ENCODE assay signal across 9 cellular contexts in genomic region chr2:28355521-28356094, GRCh38. TPM values are rescaled to one million over a fixed set of nuclear protein-coding genes. Genes with fewer than 3 reads are reported as not detected.
A peak's percentile ranks its signal among the peaks of the same experiment; 100 is the strongest.
DNase-seq lines count a peak whose midpoint lies in the region; ATAC-seq and TF ChIP-seq lines count a peak whose summit lies in the region.
"Had no signal": no experiment of that assay in that cellular context is flagged by ENCODE, and none has a peak within 500 bp of the region (broad histone marks: within the 10 kb centered on the region; RNA-seq: fewer than 3 reads in every experiment).

No MANE protein-coding gene starts in this region.

- H3K4me1 ChIP-seq in HCT116 (ENCODE audit: control insufficient read depth in 1 of 2, insufficient read depth in 2 of 2, low read length in 2 of 2) (peaks cover 2 to 43% of the 10 kb centered on the region in 2 experiments; a peak in 3 of 4 replicates), hepatocyte (ENCODE audit: insufficient read depth) (peaks cover 44% of the 10 kb centered on the region), skeletal muscle satellite cell (ENCODE audit: control insufficient read depth, insufficient read depth, low read length) (peaks cover 24% of the 10 kb centered on the region)

- no peaks in the 10 kb centered on the region for H3K27me3 Mint-ChIP-seq in activated CD8-positive, alpha-beta T cell treated with anti-CD3 and anti-CD28 coated beads, Interleukin-2, amount 10 ng/mL, durations not matched to agents 7 days and 5 days (ENCODE audit: low read depth)
- H3K27me3 Mint-ChIP-seq: activated naive CD8-positive, alpha-beta T cell had no signal

- BruUV-seq in HCT116 (replicated peaks; lab: Mats Ljungman, UMichigan) = no TSS peak

- H3K36me3 ChIP-seq in HCT116 (ENCODE audit: control insufficient read depth in 1 of 2, insufficient read depth in 2 of 2, low read length in 2 of 2) = no peaks in the 10 kb centered on the region
- H3K36me3 ChIP-seq in hepatocyte (replicated peaks; ENCODE audit: insufficient read depth, low read depth) = no peaks in the 10 kb centered on the region
- H3K36me3 ChIP-seq in skeletal muscle satellite cell (ENCODE audit: insufficient read depth, low read length) = no peaks in the 10 kb centered on the region

- no peaks in the 10 kb centered on the region for H3K9me3 Mint-ChIP-seq in activated CD8-positive, alpha-beta T cell treated with anti-CD3 and anti-CD28 coated beads, Interleukin-2, amount 10 ng/mL, durations not matched to agents 7 days and 5 days (ENCODE audit: insufficient read depth)

- H3K79me2 ChIP-seq in HCT116 (ENCODE audit: insufficient read depth, low read length) (no peaks in the 10 kb centered on the region), hepatocyte (no peaks in the 10 kb centered on the region)

- no peak for TF ChIP-seq POLR2A in HCT116 (IDR thresholded peaks at IDR 0.05; ENCODE audit: borderline replicate concordance, extremely low read depth, insufficient read depth, insufficient read length)

- H3K4me1 Mint-ChIP-seq in activated CD8-positive, alpha-beta T cell treated with anti-CD3 and anti-CD28 coated beads, Interleukin-2, amount 10 ng/mL, durations not matched to agents 7 days and 5 days (ENCODE audit: low read depth) = peaks cover 42% of the 10 kb centered on the region

- H2AFZ ChIP-seq in HCT116 (ENCODE audit: low read depth, low read length, poor library complexity, severe bottlenecking) (no peak overlapping the region), hepatocyte (no peak overlapping the region)

- CTCF ChIA-PET in HCT116 (lab: Charles Lee) = no interaction called here
- CTCF ChIA-PET in activated CD8-positive, alpha-beta T cell treated with anti-CD3 and anti-CD28 coated beads, Interleukin-2, amount 10 ng/mL, durations not matched to agents 7 days and 5 days (lab: Charles Lee) = interaction anchor here (1.2 kb wide), 1 partner anchor 672 kb away, joined by 4 read pairs; no protein-coding TSS in a partner anchor

- H3K36me3 Mint-ChIP-seq in activated CD8-positive, alpha-beta T cell treated with anti-CD3 and anti-CD28 coated beads, Interleukin-2, amount 10 ng/mL, durations not matched to agents 7 days and 5 days (ENCODE audit: low read depth) = no peaks in the 10 kb centered on the region
- H3K36me3 Mint-ChIP-seq: activated naive CD8-positive, alpha-beta T cell had no signal

- 84% methylated on average over 6 of the region's 6 CpGs for WGBS in hepatocyte (ENCODE audit: low lambda C conversion rate, missing lambda C conversion rate)

- peak overlapping the region; percentile 36 for H3K27ac Mint-ChIP-seq in activated CD8-positive, alpha-beta T cell treated with anti-CD3 and anti-CD28 coated beads, Interleukin-2, amount 10 ng/mL, durations not matched to agents 7 days and 5 days
- H3K27ac Mint-ChIP-seq: activated naive CD8-positive, alpha-beta T cell had no signal

- intact Hi-C loops in HCT116 (cut with micrococcal nuclease) = no loop called here

- no peaks in the 10 kb centered on the region for H3K9me2 ChIP-seq in HCT116 (ENCODE audit: insufficient read depth)
- H3K9me2 ChIP-seq in hepatocyte (replicated peaks; ENCODE audit: insufficient read depth) = no peaks in the 10 kb centered on the region

- no peak for TF ChIP-seq CTCF in HCT116 (IDR thresholded peaks at IDR 0.05 in 2 of 3, conservative IDR thresholded peaks at IDR 0.05 in 1 of 3; ENCODE audit: borderline replicate concordance in 1 of 3, insufficient read depth in 1 of 3, low read depth in 2 of 3, low read length in 2 of 3)
- no peak for TF ChIP-seq CTCF in hepatocyte (IDR thresholded peaks at IDR 0.05; ENCODE audit: poor library complexity)

- no peak overlapping the region for H3K4me3 ChIP-seq in HCT116 (replicated peaks in 1 of 2; ENCODE audit: low read depth in 1 of 2, low read length in 2 of 2)
- H3K4me3 ChIP-seq in hepatocyte = no peak overlapping the region
- H3K4me3 ChIP-seq in skeletal muscle satellite cell (ENCODE audit: low read length) = no peak overlapping the region

- H3K27ac ChIP-seq in HCT116 (ENCODE audit: low read depth, low read length) (no peak overlapping the region), hepatocyte (peak overlapping the region; percentile 99)

- no peak for TF ChIP-seq RAD21 in HCT116 (IDR thresholded peaks at IDR 0.05; ENCODE audit: low read depth)

- no peaks in the 10 kb centered on the region for H4K20me1 ChIP-seq in HCT116 (ENCODE audit: insufficient read depth)
- H4K20me1 ChIP-seq in hepatocyte (ENCODE audit: insufficient read depth, poor library complexity, severe bottlenecking) = no peaks in the 10 kb centered on the region

- POLR2A ChIA-PET in HCT116 (lab: Charles Lee) = no interaction called here
- POLR2A ChIA-PET in activated CD8-positive, alpha-beta T cell treated with anti-CD3 and anti-CD28 coated beads, Interleukin-2, amount 10 ng/mL, durations not matched to agents 7 days and 5 days (lab: Charles Lee) = interaction anchor here (0.5 to 1.3 kb wide), 2 partner anchors 11 to 191 kb away, joined by 3 read pairs; no protein-coding TSS in a partner anchor

- H3K9ac ChIP-seq in HCT116 (ENCODE audit: low read length) = no peak overlapping the region
- peak overlapping the region; percentile 73 for H3K9ac ChIP-seq in skeletal muscle satellite cell (ENCODE audit: low read depth, low read length)

- RAD21 ChIA-PET in HCT116 (lab: Charles Lee; ENCODE audit: low non-redundant PET in 1 of 2, low total read pairs in 2 of 2, uncharacterized antibody in 2 of 2, unreplicated experiment in 2 of 2) = no interaction called here

- H3K27me3 ChIP-seq in HCT116 (ENCODE audit: insufficient read depth, low read length) (no peaks in the 10 kb centered on the region), hepatocyte (no peaks in the 10 kb centered on the region), skeletal muscle satellite cell (ENCODE audit: control insufficient read depth, insufficient read depth, low read length) (no peaks in the 10 kb centered on the region)

- H3K9me3 ChIP-seq in HCT116 (ENCODE audit: control insufficient read depth in 1 of 2, insufficient read depth in 1 of 2, low read depth in 1 of 2, low read length in 2 of 2) = no peaks in the 10 kb centered on the region
- no peaks in the 10 kb centered on the region for H3K9me3 ChIP-seq in hepatocyte (ENCODE audit: low read depth)
- no peaks in the 10 kb centered on the region for H3K9me3 ChIP-seq in skeletal muscle satellite cell (replicated peaks; ENCODE audit: low read length)

- H3K4me2 ChIP-seq in HCT116 (ENCODE audit: low read length) (no peak overlapping the region), hepatocyte (peak overlapping the region; percentile 58), skeletal muscle satellite cell (ENCODE audit: low read length) (peak overlapping the region; percentile 11)

- ATAC-seq in HCT116 (no peak), HG03139 (IDR thresholded peaks at IDR 0.05; ENCODE audit: unreplicated experiment) (no peak)
- ATAC-seq in activated CD8-positive, alpha-beta T cell treated with anti-CD3 and anti-CD28 coated beads, Interleukin-2, amount 10 ng/mL, durations not matched to agents 7 days and 5 days = no peak

- no peak overlapping the region for H3K4me3 Mint-ChIP-seq in activated CD8-positive, alpha-beta T cell treated with anti-CD3 and anti-CD28 coated beads, Interleukin-2, amount 10 ng/mL, durations not matched to agents 7 days and 5 days
- H3K4me3 Mint-ChIP-seq: activated naive CD8-positive, alpha-beta T cell had no signal

- DNase-seq in HCT116 (ENCODE audit: low read depth, low spot score) = no peak
- no peak for DNase-seq in activated CD8-positive, alpha-beta T cell treated with anti-CD3 and anti-CD28 coated beads, Interleukin-2, amount 10 ng/mL, durations not matched to agents 7 days and 5 days
- DNase-seq in hepatocyte (ENCODE audit: low spot score) = peak; percentile 50
- DNase-seq in NCI-H2029 (lab: John Stamatoyannopoulos, UW) = no peak
- no peak for DNase-seq in NCI-H226
- DNase-seq in epidermal melanocyte (ENCODE audit: insufficient read length, low spot score) = no peak

TF ChIP-seq in HCT116, 20 proteins besides CTCF, POLR2A, EP300 and RAD21:
- TF ChIP-seq ZFX (IDR thresholded peaks at IDR 0.05) = peak; percentile 33; the same call in 1 of the 2 replicates
- TF ChIP-seq POLR2AphosphoS5 (IDR thresholded peaks at IDR 0.05; ENCODE audit: low read depth, low read length) = no peak
TF ChIP-seq in HCT116: peak in this region for 1.

RNA-seq across cellular contexts. Expression of gene FOSL2, which starts 37.0 kb away (rescaled TPM):
- 44.8 TPM for total RNA-seq in HCT116 (2021; ENCODE audit: unreplicated experiment)
- 21.9 and 28.4 TPM in 2 replicates for polyA plus RNA-seq in HCT116 (2012)
- 10 to 100 TPM; 37.3 to 40.9 TPM for total RNA-seq in activated CD8-positive, alpha-beta T cell treated with anti-CD3 and anti-CD28 coated beads, Interleukin-2, amount 10 ng/mL, durations not matched to agents 7 days and 5 days
- 148 and 164 TPM in 2 replicates for total RNA-seq in hepatocyte
- 84.0 and 91.1 TPM in 2 replicates for polyA plus RNA-seq in hepatocyte
- total RNA-seq in skeletal muscle satellite cell (2012; rRNA removed) = 31.2 and 44.6 TPM in 2 replicates
